ENCODE assay signal across 18 cellular contexts in the genomic region with DNA sequence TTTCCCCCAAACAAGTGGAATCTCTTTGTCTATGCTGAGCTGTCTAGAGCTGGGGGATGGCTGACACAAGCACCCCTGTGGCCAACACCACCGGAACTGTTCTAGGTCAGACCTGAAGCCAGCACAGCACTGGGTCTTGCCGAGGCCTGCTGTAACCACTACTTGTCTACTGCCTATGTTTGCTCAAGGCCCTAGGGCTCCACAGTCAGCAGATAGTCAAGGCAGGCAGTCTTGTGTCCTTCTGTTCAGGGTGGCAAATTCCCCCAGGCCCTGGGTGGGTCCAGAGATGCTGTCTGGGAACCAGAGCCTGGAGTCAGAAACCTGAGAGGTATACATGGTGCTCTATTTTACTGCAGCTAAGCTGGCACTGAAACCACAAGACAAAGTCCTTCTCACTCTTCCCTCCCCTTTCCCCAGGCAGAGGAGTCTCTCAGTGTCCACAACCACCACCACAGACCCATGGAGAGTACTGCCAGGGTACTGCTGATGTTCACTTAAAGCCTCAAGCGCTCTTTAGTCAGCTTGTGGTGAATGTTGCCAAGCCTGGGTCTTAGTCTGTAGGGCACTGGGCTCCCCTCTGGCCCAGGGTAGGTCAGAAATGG.
DNase-seq lines count a peak whose midpoint lies in the region; ATAC-seq, FAIRE-seq and TF ChIP-seq lines count a peak whose summit lies in the region.
"Had no signal": no experiment of that assay in that cellular context is flagged by ENCODE, and none has a peak within 500 bp of the region (broad histone marks: within the 10 kb centered on the region; RNA-seq: fewer than 3 reads in every experiment).

No MANE protein-coding gene starts in this region.

- CTCF ChIA-PET in WTC11 (lab: Charles Lee) = interaction anchor here (0.7 to 1.5 kb wide), 3 partner anchors 18 to 48 kb away, joined by 3 to 4 read pairs (median 3); no protein-coding TSS in a partner anchor

- H3K9me3 Mint-ChIP-seq in WTC11 (peaks cover 10% of the 10 kb centered on the region), nephron progenitor cell (peaks cover 63% of the 10 kb centered on the region)

- H3K4me3 Mint-ChIP-seq in WTC11 (no peak overlapping the region), nephron progenitor cell (no peak overlapping the region)
- H3K4me3 Mint-ChIP-seq: CD4-positive, CD25-positive, alpha-beta regulatory T cell; HFFc6 had no signal

- no peak overlapping the region for H3K4me2 ChIP-seq in DND-41 (ENCODE audit: insufficient read depth, low read length)
- H3K4me2 ChIP-seq: BLaER1 treated with 17β-estradiol and CSF1 and Interleukin-3, amounts not matched to agents 10 nM and 100 nM had no signal

- H2AFZ ChIP-seq in DND-41 (ENCODE audit: low read depth, low read length) = no peak overlapping the region

- H4K20me1 ChIP-seq in DND-41 (ENCODE audit: insufficient read depth, low read length) = peaks cover 2% of the 10 kb centered on the region; the same call in 1 of the 2 replicates

- no peak overlapping the region for H3K9ac ChIP-seq in DND-41 (ENCODE audit: low read depth, low read length)
- H3K9ac ChIP-seq: BLaER1 treated with 17β-estradiol and CSF1 and Interleukin-3, amounts not matched to agents 10 nM and 100 nM had no signal

- 0 out of 3 replicates have a peak, but pooled peaks have one; percentile 31 for ATAC-seq in DND-41 (ENCODE audit: insufficient read depth, low read depth)
- ATAC-seq in WTC11 = no peak
- peak; percentile 24 for ATAC-seq in foreskin keratinocyte

- FAIRE-seq in GM12892 (lab: Jason Lieb, UNC) = no peak
- FAIRE-seq: G401.6, GM12891, GM19239 had no signal

- no peaks in the 10 kb centered on the region for H3K36me3 ChIP-seq in DND-41 (ENCODE audit: insufficient read depth, low read length)

- no peak for TF ChIP-seq POLR2A in GM12892 (IDR thresholded peaks at IDR 0.05; ENCODE audit: low read depth, low read length)

- peaks cover 29% of the 10 kb centered on the region for H3K4me1 Mint-ChIP-seq in WTC11
- H3K4me1 Mint-ChIP-seq in nephron progenitor cell = no peaks in the 10 kb centered on the region

- no peaks in the 10 kb centered on the region for H3K4me1 ChIP-seq in DND-41 (ENCODE audit: insufficient read depth, low read length)
- H3K4me1 ChIP-seq in foreskin keratinocyte = no peaks in the 10 kb centered on the region
- H3K4me1 ChIP-seq: BLaER1 treated with 17β-estradiol and CSF1 and Interleukin-3, amounts not matched to agents 10 nM and 100 nM had no signal

- POLR2A ChIA-PET in WTC11 (lab: Charles Lee) = interaction anchor here (0.6 kb wide), 1 partner anchor 88 kb away, joined by 3 read pairs; no protein-coding TSS in a partner anchor

- peaks cover 48% of the 10 kb centered on the region for H3K79me2 ChIP-seq in DND-41 (ENCODE audit: insufficient read depth, low read length)

- H3K27ac ChIP-seq in DND-41 (ENCODE audit: low read length) = no peak overlapping the region
- H3K27ac ChIP-seq in foreskin keratinocyte = no peak overlapping the region
- H3K27ac ChIP-seq: BLaER1 treated with 17β-estradiol and CSF1 and Interleukin-3, amounts not matched to agents 10 nM and 100 nM had no signal

- H3K36me3 Mint-ChIP-seq in WTC11 (peaks cover 2% of the 10 kb centered on the region), nephron progenitor cell (ENCODE audit: low read depth) (peaks cover 78% of the 10 kb centered on the region)

- H3K4me3 ChIP-seq in DND-41 (ENCODE audit: low read depth in 1 of 2, low read length in 2 of 2) = no peak overlapping the region
- H3K4me3 ChIP-seq: BLaER1 treated with 17β-estradiol and CSF1 and Interleukin-3, amounts not matched to agents 10 nM and 100 nM had no signal

- DNase-seq in DND-41 (no peak), WTC11 (ENCODE audit: low spot score) (no peak), foreskin keratinocyte (peak; percentile 25 to 38), nephron progenitor cell (no peak), GM12892 (ENCODE audit: insufficient read length) (no peak), SIG-M5 treated with dmso at 0.1 percent for 504 hours (lab: John Stamatoyannopoulos, UW; ENCODE audit: unreplicated experiment) (no peak), GOT3 (lab: John Stamatoyannopoulos, UW) (no peak)
- DNase-seq: 8988T; AML-193; Calu3; CD4-positive, CD25-positive, alpha-beta regulatory T cell; DMS 273 treated with DMSO at 0.1 percent for 48 hours; HCEC 1CT; HFFc6 had no signal

- H3K27me3 ChIP-seq in DND-41 (ENCODE audit: insufficient read depth, low read length, poor library complexity) (no peaks in the 10 kb centered on the region), foreskin keratinocyte (no peaks in the 10 kb centered on the region)
- H3K27me3 ChIP-seq: BLaER1 treated with 17β-estradiol and CSF1 and Interleukin-3, amounts not matched to agents 10 nM and 100 nM had no signal

- H3K27me3 Mint-ChIP-seq in WTC11 (ENCODE audit: low read depth) (no peaks in the 10 kb centered on the region; the same call in 1 of the 2 replicates), nephron progenitor cell (ENCODE audit: low read depth, poor library complexity) (no peaks in the 10 kb centered on the region)
- H3K27me3 Mint-ChIP-seq: CD4-positive, CD25-positive, alpha-beta regulatory T cell had no signal

- 0 out of 2 replicates have a peak overlapping the region, but pooled peaks have one; percentile 30 for H3K27ac Mint-ChIP-seq in WTC11
- H3K27ac Mint-ChIP-seq in nephron progenitor cell = peak overlapping the region; percentile 30
- H3K27ac Mint-ChIP-seq: CD4-positive, CD25-positive, alpha-beta regulatory T cell; HFFc6 had no signal

- no peaks in the 10 kb centered on the region for H3K9me3 ChIP-seq in DND-41 (ENCODE audit: insufficient read depth, low read length, severe bottlenecking)

- TF ChIP-seq CTCF in DND-41 (IDR thresholded peaks at IDR 0.05; ENCODE audit: borderline replicate concordance, extremely low read depth, low read length, poor library complexity, severe bottlenecking) (no peak), WTC11 (IDR thresholded peaks at IDR 0.05) (no peak), foreskin keratinocyte (conservative IDR thresholded peaks at IDR 0.05) (no peak), nephron progenitor cell (IDR thresholded peaks at IDR 0.05) (no peak)

TF ChIP-seq in WTC11, 78 proteins besides CTCF, POLR2A, EP300 and RAD21:
- no peak for TF ChIP-seq FOXJ3 (CRISPR knock-in tag; IDR thresholded peaks at IDR 0.05; ENCODE audit: borderline replicate concordance)
- TF ChIP-seq, protein P1, sequence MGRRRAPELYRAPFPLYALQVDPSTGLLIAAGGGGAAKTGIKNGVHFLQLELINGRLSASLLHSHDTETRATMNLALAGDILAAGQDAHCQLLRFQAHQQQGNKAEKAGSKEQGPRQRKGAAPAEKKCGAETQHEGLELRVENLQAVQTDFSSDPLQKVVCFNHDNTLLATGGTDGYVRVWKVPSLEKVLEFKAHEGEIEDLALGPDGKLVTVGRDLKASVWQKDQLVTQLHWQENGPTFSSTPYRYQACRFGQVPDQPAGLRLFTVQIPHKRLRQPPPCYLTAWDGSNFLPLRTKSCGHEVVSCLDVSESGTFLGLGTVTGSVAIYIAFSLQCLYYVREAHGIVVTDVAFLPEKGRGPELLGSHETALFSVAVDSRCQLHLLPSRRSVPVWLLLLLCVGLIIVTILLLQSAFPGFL (CRISPR knock-in tag; IDR thresholded peaks at IDR 0.05; ENCODE audit: borderline replicate concordance) = no peak
- no peak for TF ChIP-seq TEAD4 (CRISPR knock-in tag; IDR thresholded peaks at IDR 0.05)
- TF ChIP-seq TP53 (CRISPR knock-in tag; IDR thresholded peaks at IDR 0.05) = no peak
- no peak for TF ChIP-seq ZNF423 (CRISPR knock-in tag; IDR thresholded peaks at IDR 0.05)
- TF ChIP-seq, protein P2, sequence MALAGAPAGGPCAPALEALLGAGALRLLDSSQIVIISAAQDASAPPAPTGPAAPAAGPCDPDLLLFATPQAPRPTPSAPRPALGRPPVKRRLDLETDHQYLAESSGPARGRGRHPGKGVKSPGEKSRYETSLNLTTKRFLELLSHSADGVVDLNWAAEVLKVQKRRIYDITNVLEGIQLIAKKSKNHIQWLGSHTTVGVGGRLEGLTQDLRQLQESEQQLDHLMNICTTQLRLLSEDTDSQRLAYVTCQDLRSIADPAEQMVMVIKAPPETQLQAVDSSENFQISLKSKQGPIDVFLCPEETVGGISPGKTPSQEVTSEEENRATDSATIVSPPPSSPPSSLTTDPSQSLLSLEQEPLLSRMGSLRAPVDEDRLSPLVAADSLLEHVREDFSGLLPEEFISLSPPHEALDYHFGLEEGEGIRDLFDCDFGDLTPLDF (CRISPR knock-in tag; IDR thresholded peaks at IDR 0.05) = no peak
- no peak for TF ChIP-seq PRRX2 (CRISPR knock-in tag; IDR thresholded peaks at IDR 0.05)
- no peak for TF ChIP-seq ZNF219 (CRISPR knock-in tag; IDR thresholded peaks at IDR 0.05; ENCODE audit: borderline replicate concordance)
- TF ChIP-seq ELF4 (CRISPR knock-in tag; IDR thresholded peaks at IDR 0.05; ENCODE audit: low read depth) = no peak
- TF ChIP-seq SP1 (CRISPR knock-in tag; conservative IDR thresholded peaks at IDR 0.05) = no peak
TF ChIP-seq in WTC11: peak in this region for 0.

Comparison
In these comparisons a context has a peak if more than half of its experiments do, and no peak if none do; other contexts are left out.
1. DNase-seq: peak in foreskin keratinocyte (2 of 2); none in DND-41 (single experiment), WTC11 (single experiment), nephron progenitor cell (single experiment), GM12892 (single experiment), SIG-M5 treated with dmso at 0.1 percent for 504 hours (single experiment) and GOT3 (single experiment).